Comparison of ENCODE assay signal across 28 cellular contexts in the genomic region with DNA sequence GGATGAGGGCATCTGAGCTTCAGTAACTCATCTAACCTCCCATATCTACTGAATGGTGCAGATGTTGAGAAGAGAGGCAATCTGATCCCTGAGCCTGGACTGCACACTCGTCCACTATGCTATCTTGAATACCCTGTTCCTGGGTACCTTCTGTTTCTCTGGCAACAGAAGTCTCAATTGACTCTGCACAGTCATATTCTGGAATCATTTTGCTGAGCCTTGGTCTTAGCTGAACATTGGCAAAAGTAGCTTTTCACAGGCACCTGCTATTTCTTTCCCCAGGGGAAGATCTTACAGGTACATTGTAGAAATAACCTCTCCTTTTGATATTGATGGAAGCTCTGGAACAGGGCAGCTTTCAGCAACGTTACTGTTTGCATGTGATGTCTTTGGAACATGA.
"Had no signal": no experiment of that assay in that cellular context is flagged by ENCODE, and none has a peak within 500 bp of the region (broad histone marks: within the 10 kb centered on the region; RNA-seq: fewer than 3 reads in every experiment).

No MANE protein-coding gene starts in this region.

- FAIRE-seq: urothelium cell line had no signal

- H3K36me3 Mint-ChIP-seq: stimulated activated effector memory CD8-positive, alpha-beta T cell treated with anti-CD3 and anti-CD28 coated beads, Interleukin-12 subunit alpha, Interleukin-12 subunit beta, amount 100 ng/mL, for 72 hours; stimulated activated memory B cell treated with anti-CD40 and anti-IgM and Interleukin-4, amounts not matched to agents 10 μg/mL and 1 μg/mL and 100 μg/mL, for 72 hours; stimulated activated naive B cell treated with anti-CD40 and anti-IgM and Interleukin-4, amounts not matched to agents 10 μg/mL and 1 μg/mL and 100 μg/mL, for 72 hours; type B pancreatic cell had no signal

- H3K27me3 Mint-ChIP-seq: stimulated activated memory B cell treated with anti-CD40 and anti-IgM and Interleukin-4, amounts not matched to agents 10 μg/mL and 1 μg/mL and 100 μg/mL, for 72 hours; stimulated activated naive CD8-positive, alpha-beta T cell treated with anti-CD3 and anti-CD28 coated beads, Interleukin-15, amount 100 ng/mL, for 72 hours; stimulated activated naive CD8-positive, alpha-beta T cell treated with anti-CD3 and anti-CD28 coated beads, Interleukin-15, Interleukin-2, amounts not matched to agents 100 ng/mL and 50 ng/mL, for 24 hours had no signal

- H3K4me1 Mint-ChIP-seq: stimulated activated effector memory CD8-positive, alpha-beta T cell treated with anti-CD3 and anti-CD28 coated beads, Interleukin-12 subunit alpha, Interleukin-12 subunit beta, amount 100 ng/mL, for 72 hours; stimulated activated memory B cell treated with anti-CD40 and anti-IgM and Interleukin-4, amounts not matched to agents 10 μg/mL and 1 μg/mL and 100 μg/mL, for 72 hours; stimulated activated naive B cell treated with anti-CD40 and anti-IgM and Interleukin-4, amounts not matched to agents 10 μg/mL and 1 μg/mL and 100 μg/mL, for 72 hours; stimulated activated naive CD8-positive, alpha-beta T cell treated with anti-CD3 and anti-CD28 coated beads, Interleukin-15, amount 100 ng/mL, for 72 hours had no signal

- H3K9me3 Mint-ChIP-seq: stimulated activated effector memory CD8-positive, alpha-beta T cell treated with anti-CD3 and anti-CD28 coated beads, Interleukin-12 subunit alpha, Interleukin-12 subunit beta, amount 100 ng/mL, for 72 hours; stimulated activated naive B cell treated with anti-CD40 and anti-IgM and Interleukin-4, amounts not matched to agents 10 μg/mL and 1 μg/mL and 100 μg/mL, for 72 hours; stimulated activated naive CD8-positive, alpha-beta T cell treated with anti-CD3 and anti-CD28 coated beads, Interleukin-15, amount 100 ng/mL, for 72 hours; stimulated activated naive CD8-positive, alpha-beta T cell treated with anti-CD3 and anti-CD28 coated beads, Interleukin-15, Interleukin-2, amounts not matched to agents 100 ng/mL and 50 ng/mL, for 24 hours; type B pancreatic cell had no signal

- H3K27me3 ChIP-seq: suprapubic skin, testis, thyroid gland, tibial artery, transverse colon, upper lobe of left lung, upper lobe of right lung, vagina had no signal

- DNase-seq: stimulated activated CD4-positive, alpha-beta T cell treated with anti-CD3 and anti-CD28 coated beads, Interleukin-2, amount 100 ng/mL, for 24 hours; stimulated activated CD4-positive, alpha-beta T cell treated with anti-CD3 and anti-CD28 coated beads, Interleukin-2, amount 100 ng/mL, for 48 hours; stimulated activated CD4-positive, alpha-beta T cell treated with anti-CD3 and anti-CD28 coated beads, Interleukin-4, amount 100 ng/mL, for 1 hour; stimulated activated CD4-positive, alpha-beta T cell treated with anti-CD3 and anti-CD28 coated beads, Interleukin-4, amount 100 ng/mL, for 24 hours; stimulated activated CD4-positive, alpha-beta T cell treated with anti-CD3 and anti-CD28 coated beads, Interleukin-4, amount 100 ng/mL, for 4 hours; stimulated activated CD8-positive, alpha-beta memory T cell treated with anti-CD3 and anti-CD28 coated beads, Interleukin-4, amount 100 ng/mL, for 48 hours; stimulated activated naive B cell treated with anti-CD40 and anti-IgM and Interleukin-4, amounts not matched to agents 10 μg/mL and 1 μg/mL and 100 μg/mL, for 72 hours; stimulated activated naive CD4-positive, alpha-beta T cell; stimulated activated naive CD4-positive, alpha-beta T cell treated with Interleukin-2 at 50 U/mL for 16 hours; stimulated activated naive CD8-positive, alpha-beta T cell treated with anti-CD3 and anti-CD28 coated beads, Interleukin-15, amount 100 ng/mL, for 72 hours; stimulated activated naive CD8-positive, alpha-beta T cell treated with anti-CD3 and anti-CD28 coated beads, Interleukin-15, Interleukin-2, amounts not matched to agents 100 U/mL and 50 U/mL, for 24 hours; testis; thyroid gland; tibial artery; transverse colon; trophoblast cell; upper lobe of left lung; upper lobe of right lung; uterus had no signal

- H3K4me1 ChIP-seq: suprapubic skin, testis, thyroid gland, tibial artery, tibial nerve, transverse colon, upper lobe of left lung, upper lobe of right lung, uterus, vagina had no signal

- H3K27ac Mint-ChIP-seq: stimulated activated effector memory CD8-positive, alpha-beta T cell treated with anti-CD3 and anti-CD28 coated beads, Interleukin-12 subunit alpha, Interleukin-12 subunit beta, amount 100 ng/mL, for 72 hours; stimulated activated memory B cell treated with anti-CD40 and anti-IgM and Interleukin-4, amounts not matched to agents 10 μg/mL and 1 μg/mL and 100 μg/mL, for 72 hours; stimulated activated naive B cell treated with anti-CD40 and anti-IgM and Interleukin-4, amounts not matched to agents 10 μg/mL and 1 μg/mL and 100 μg/mL, for 72 hours; stimulated activated naive CD8-positive, alpha-beta T cell treated with anti-CD3 and anti-CD28 coated beads, Interleukin-15, amount 100 ng/mL, for 72 hours; stimulated activated naive CD8-positive, alpha-beta T cell treated with anti-CD3 and anti-CD28 coated beads, Interleukin-15, Interleukin-2, amounts not matched to agents 100 ng/mL and 50 ng/mL, for 24 hours; type B pancreatic cell had no signal

- H3K27ac ChIP-seq: suprapubic skin, testis, thoracic aorta, thyroid gland, tibial artery, tibial nerve, transverse colon, upper lobe of left lung, upper lobe of right lung, uterus, vagina had no signal

- H3K4me3 ChIP-seq: suprapubic skin, testis, thoracic aorta, thyroid gland, tibial artery, tibial nerve, transverse colon, upper lobe of left lung, upper lobe of right lung, uterus, vagina had no signal

- H3K36me3 ChIP-seq: suprapubic skin, thoracic aorta, thyroid gland, tibial artery, tibial nerve, transverse colon, upper lobe of left lung, upper lobe of right lung, uterus, vagina had no signal

- ATAC-seq: stimulated activated effector memory CD8-positive, alpha-beta T cell treated with anti-CD3 and anti-CD28 coated beads, Interleukin-12 subunit alpha, Interleukin-12 subunit beta, amount 100 ng/mL, for 72 hours; stimulated activated memory B cell treated with anti-CD40 and anti-IgM and Interleukin-4, amounts not matched to agents 10 μg/mL and 1 μg/mL and 100 μg/mL, for 72 hours; stimulated activated naive B cell treated with anti-CD40 and anti-IgM and Interleukin-4, amounts not matched to agents 10 μg/mL and 1 μg/mL and 100 μg/mL, for 72 hours; stimulated activated naive CD8-positive, alpha-beta T cell treated with anti-CD3 and anti-CD28 coated beads, Interleukin-15, amount 100 ng/mL, for 72 hours; stimulated activated naive CD8-positive, alpha-beta T cell treated with anti-CD3 and anti-CD28 coated beads, Interleukin-15, Interleukin-2, amounts not matched to agents 100 U/mL and 50 U/mL, for 24 hours; upper lobe of right lung had no signal

- H3K9me3 ChIP-seq: suprapubic skin, testis, thoracic aorta, thyroid gland, tibial artery, tibial nerve, transverse colon, upper lobe of left lung, upper lobe of right lung, uterus, vagina had no signal

- H3K4me3 Mint-ChIP-seq: stimulated activated effector memory CD8-positive, alpha-beta T cell treated with anti-CD3 and anti-CD28 coated beads, Interleukin-12 subunit alpha, Interleukin-12 subunit beta, amount 100 ng/mL, for 72 hours; stimulated activated memory B cell treated with anti-CD40 and anti-IgM and Interleukin-4, amounts not matched to agents 10 μg/mL and 1 μg/mL and 100 μg/mL, for 72 hours; stimulated activated naive B cell treated with anti-CD40 and anti-IgM and Interleukin-4, amounts not matched to agents 10 μg/mL and 1 μg/mL and 100 μg/mL, for 72 hours; stimulated activated naive CD8-positive, alpha-beta T cell treated with anti-CD3 and anti-CD28 coated beads, Interleukin-15, amount 100 ng/mL, for 72 hours; stimulated activated naive CD8-positive, alpha-beta T cell treated with anti-CD3 and anti-CD28 coated beads, Interleukin-15, Interleukin-2, amounts not matched to agents 100 ng/mL and 50 ng/mL, for 24 hours; type B pancreatic cell had no signal
